21 cellular contexts compared by ENCODE assay signal in genomic region chr7:82745117-82745516, GRCh38.
DNase-seq lines count a peak whose midpoint lies in the region; ATAC-seq and TF ChIP-seq lines count a peak whose summit lies in the region.
"Had no signal": no experiment of that assay in that cellular context is flagged by ENCODE, and none has a peak within 500 bp of the region (broad histone marks: within the 10 kb centered on the region; RNA-seq: fewer than 3 reads in every experiment).

No MANE protein-coding gene starts in this region.

- H3K27me3 ChIP-seq in Caco-2 (replicated peaks; ENCODE audit: control insufficient read depth, insufficient read depth, low read length), result no peaks in the 10 kb centered on the region
- H3K27me3 ChIP-seq: adrenal gland, transverse colon had no signal

- H3K4me3 Mint-ChIP-seq in Caco-2 (ENCODE audit: unreplicated experiment), result no peak overlapping the region
- H3K4me3 Mint-ChIP-seq: CD4-positive, alpha-beta memory T cell; effector memory CD8-positive, alpha-beta T cell had no signal

- DNase-seq in AG08396 (ENCODE audit: low spot score) (peak; percentile 17), cerebellar cortex (ENCODE audit: low spot score) (peak; percentile 60), SW 1271 (lab: John Stamatoyannopoulos, UW) (no peak), Caco-2 (no peak), foreskin melanocyte (no peak)
- DNase-seq: adrenal gland; CD4-positive, alpha-beta memory T cell; DND-41; effector memory CD8-positive, alpha-beta T cell; midbrain; NCI-H1417 treated with DMSO at 0.1 percent for 48 hours; right cardiac atrium; stimulated activated naive CD8-positive, alpha-beta T cell treated with anti-CD3 and anti-CD28 coated beads, Interleukin-15, Interleukin-2, amounts not matched to agents 100 U/mL and 50 U/mL, for 24 hours; transverse colon had no signal

- POLR2A ChIA-PET in Caco-2 (lab: Charles Lee), result no interaction called here

- BruUV-seq in Caco-2 (replicated peaks; lab: Mats Ljungman, UMichigan), result no TSS peak

- H3K4me3 ChIP-seq in mesodermal cell (ENCODE audit: extremely low read depth, insufficient read depth, low read length, poor library complexity, severe bottlenecking), result no peak overlapping the region
- no peak overlapping the region for H3K4me3 ChIP-seq in Caco-2 (ENCODE audit: low read depth, low read length)
- H3K4me3 ChIP-seq: adrenal gland, HAP-1, transverse colon had no signal

- H3K27me3 Mint-ChIP-seq in Caco-2 (ENCODE audit: insufficient read depth, unreplicated experiment), result peaks cover 5% of the 10 kb centered on the region
- H3K27me3 Mint-ChIP-seq: CD4-positive, alpha-beta memory T cell; effector memory CD8-positive, alpha-beta T cell had no signal

- no peaks in the 10 kb centered on the region for H3K36me3 ChIP-seq in mesodermal cell (ENCODE audit: control insufficient read depth, insufficient read depth, low read length)
- H3K36me3 ChIP-seq in Caco-2 (ENCODE audit: control insufficient read depth, insufficient read depth, low read length), result no peaks in the 10 kb centered on the region
- H3K36me3 ChIP-seq: adrenal gland, HAP-1, transverse colon had no signal

- H3K27ac Mint-ChIP-seq in Caco-2 (ENCODE audit: unreplicated experiment), result no peak overlapping the region
- H3K27ac Mint-ChIP-seq: activated T-helper 2 cell treated with anti-CD3 and anti-CD28 coated beads, Interferon-gamma antibody, Interleukin-2, Interleukin-4, amounts not matched to agents 10 μg/mL and 5 μg/mL and 100 μg/mL, durations not matched to agents 14 hours and 24 hours and 36 hours; CD4-positive, alpha-beta memory T cell; effector memory CD8-positive, alpha-beta T cell had no signal

- TF ChIP-seq RAD21 in Ishikawa (IDR thresholded peaks at IDR 0.05; ENCODE audit: low read depth), result no peak

- H3K9me3 Mint-ChIP-seq in Caco-2 (ENCODE audit: unreplicated experiment), result no peaks in the 10 kb centered on the region

- H3K9me3 ChIP-seq in mesodermal cell (ENCODE audit: control insufficient read depth, low read length) (no peaks in the 10 kb centered on the region), Caco-2 (no peaks in the 10 kb centered on the region)
- H3K9me3 ChIP-seq: adrenal gland, HAP-1, transverse colon had no signal

- no peaks in the 10 kb centered on the region for H3K36me3 Mint-ChIP-seq in Caco-2 (ENCODE audit: insufficient read depth, unreplicated experiment)
- H3K36me3 Mint-ChIP-seq: CD4-positive, alpha-beta memory T cell had no signal

- 57 to 73% methylated on average over 1 of the region's 2 CpGs for WGBS in mesodermal cell (ENCODE audit: insufficient coverage in 2 of 2), 2 experiments

- no peaks in the 10 kb centered on the region for H3K4me1 Mint-ChIP-seq in Caco-2 (ENCODE audit: low read depth, unreplicated experiment)
- H3K4me1 Mint-ChIP-seq: CD4-positive, alpha-beta memory T cell had no signal

- no peak for TF ChIP-seq CTCF in Caco-2 (IDR thresholded peaks at IDR 0.05; ENCODE audit: insufficient read depth in 1 of 2, low read depth in 1 of 2, low read length in 1 of 2, severe bottlenecking in 1 of 2, unreplicated experiment in 1 of 2)

- peak overlapping the region; percentile 64 for H3K27ac ChIP-seq in mesodermal cell (ENCODE audit: low read depth, low read length, severe bottlenecking)
- H3K27ac ChIP-seq: adrenal gland, KMS-11, transverse colon had no signal

- H3K4me1 ChIP-seq in mesodermal cell (ENCODE audit: control insufficient read depth, insufficient read depth, low read length, poor library complexity, severe bottlenecking), result peaks cover 23% of the 10 kb centered on the region
- no peaks in the 10 kb centered on the region for H3K4me1 ChIP-seq in Caco-2
- H3K4me1 ChIP-seq: adrenal gland, HAP-1, transverse colon had no signal

- CTCF ChIA-PET in Caco-2 (lab: Charles Lee), result no interaction called here

- ATAC-seq in GM21825 (IDR thresholded peaks at IDR 0.05; ENCODE audit: unreplicated experiment), result no peak
- ATAC-seq: effector memory CD8-positive, alpha-beta T cell; Panc1; right cardiac atrium; stimulated activated naive CD8-positive, alpha-beta T cell treated with anti-CD3 and anti-CD28 coated beads, Interleukin-15, Interleukin-2, amounts not matched to agents 100 U/mL and 50 U/mL, for 24 hours had no signal

- no peak for TF ChIP-seq EP300 in Ishikawa (IDR thresholded peaks at IDR 0.05; ENCODE audit: borderline replicate concordance)

- intact Hi-C loops in Caco-2 (cut with micrococcal nuclease; ENCODE audit: unreplicated experiment), result loop anchor here (10.0 kb wide), 1 partner anchor 60 kb away; no protein-coding TSS in a partner anchor

TF ChIP-seq in Ishikawa, 13 proteins besides CTCF, POLR2A, EP300 and RAD21:
- TF ChIP-seq TEAD4 (IDR thresholded peaks at IDR 0.05), result peak; percentile 85
- TF ChIP-seq REST (IDR thresholded peaks at IDR 0.05; ENCODE audit: low read depth), result no peak

Comparison
In these comparisons a context has a peak if more than half of its experiments do, and no peak if none do; other contexts are left out.
1. DNase-seq: peak in AG08396 (single experiment) and cerebellar cortex (single experiment); none in SW 1271 (0 of 2), Caco-2 (0 of 2) and foreskin melanocyte (single experiment).